ENCODE assay signal across 9 cellular contexts in the genomic region with DNA sequence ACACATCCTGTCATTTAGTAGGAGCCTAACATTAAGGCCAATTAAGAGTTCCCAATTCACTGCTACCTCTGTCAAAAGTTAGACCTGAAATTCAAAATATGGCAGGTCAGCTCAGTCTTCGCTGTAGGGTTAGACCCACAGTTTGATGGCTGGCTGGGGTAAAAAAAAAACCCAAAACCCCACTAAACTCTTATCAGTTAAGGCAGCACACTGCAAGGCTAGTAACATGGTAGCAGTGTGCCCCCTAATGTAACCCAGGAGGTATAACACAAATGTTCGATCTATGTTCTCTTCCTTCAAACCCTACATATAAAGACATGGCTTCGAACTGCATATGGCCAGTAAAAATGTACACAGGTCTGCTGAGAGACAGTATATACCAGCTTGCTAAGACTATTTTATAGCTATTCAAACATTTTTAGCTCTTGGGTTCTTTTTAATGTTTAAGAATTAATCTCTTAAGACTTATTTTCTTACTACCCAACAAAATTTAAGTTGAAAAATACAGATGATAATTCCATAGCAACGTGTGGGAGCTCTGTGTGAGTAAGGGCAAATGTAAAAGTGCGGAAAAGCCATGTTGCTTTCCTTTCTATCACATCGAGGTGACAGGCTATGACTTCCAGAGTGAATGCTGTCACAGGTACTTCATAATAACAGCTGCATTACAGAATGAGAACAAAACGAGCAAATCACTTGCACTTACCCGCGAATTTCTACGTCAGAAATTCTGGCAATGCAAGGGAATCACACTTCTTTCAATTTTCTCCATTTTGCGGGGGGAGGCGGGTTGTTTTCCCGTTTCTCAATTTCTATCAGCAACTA.
DNase-seq lines count a peak whose midpoint lies in the region; ATAC-seq and TF ChIP-seq lines count a peak whose summit lies in the region.
"Had no signal": no experiment of that assay in that cellular context is flagged by ENCODE, and none has a peak within 500 bp of the region (broad histone marks: within the 10 kb centered on the region; RNA-seq: fewer than 3 reads in every experiment).

No MANE protein-coding gene starts in this region.

- ATAC-seq in GM19372 (IDR thresholded peaks at IDR 0.05; ENCODE audit: low read depth, unreplicated experiment): peak; percentile 63
- peak; percentile 70; the same call in 1 of the 2 replicates for ATAC-seq in IMR-90 (ENCODE audit: low read depth)

- H3K4me1 Mint-ChIP-seq in Calu3 (ENCODE audit: low read depth, unreplicated experiment): no peaks in the 10 kb centered on the region

- H3K4me1 ChIP-seq in IMR-90 (ENCODE audit: control insufficient read depth, insufficient read depth, low read length) (no peaks in the 10 kb centered on the region), SK-N-SH (ENCODE audit: control insufficient read depth in 1 of 2, insufficient read depth in 2 of 2, low read depth in 1 of 2, low read length in 1 of 2) (peaks cover 0 to 24% of the 10 kb centered on the region in 2 experiments; a peak in 2 of 4 replicates), uterus (no peaks in the 10 kb centered on the region)

- H3K27me3 ChIP-seq in IMR-90 (ENCODE audit: control insufficient read depth, insufficient read depth, low read length): no peaks in the 10 kb centered on the region
- no peaks in the 10 kb centered on the region for H3K27me3 ChIP-seq in SK-N-SH (ENCODE audit: insufficient read depth)
- H3K27me3 ChIP-seq in uterus: no peaks in the 10 kb centered on the region

- no peaks in the 10 kb centered on the region for H3K36me3 Mint-ChIP-seq in Calu3 (ENCODE audit: insufficient read depth, unreplicated experiment)

- no TSS peak for BruUV-seq in Calu3 (replicated peaks; lab: Mats Ljungman, UMichigan)
- no TSS peak for BruUV-seq in IMR-90 (replicated peaks; lab: Mats Ljungman, UMichigan)

- TF ChIP-seq EP300 in SK-N-SH (IDR thresholded peaks at IDR 0.05; ENCODE audit: borderline replicate concordance in 1 of 2, low read depth in 1 of 2, low read length in 1 of 2): no peak

- H3K23ac ChIP-seq in IMR-90 (ENCODE audit: low read depth, low read length): no peak overlapping the region

- no peak overlapping the region for H2AK5ac ChIP-seq in IMR-90 (ENCODE audit: low read depth, low read length)

- H3K79me1 ChIP-seq in IMR-90 (ENCODE audit: low read depth in 1 of 2, low read length in 2 of 2): no peaks in the 10 kb centered on the region

- no peaks in the 10 kb centered on the region for H3K27me3 Mint-ChIP-seq in Calu3 (ENCODE audit: unreplicated experiment)

- no peaks in the 10 kb centered on the region for H3F3A ChIP-seq in SK-N-SH (replicated peaks; ENCODE audit: insufficient read depth)

- H3K9me2 ChIP-seq in SK-N-SH: no peaks in the 10 kb centered on the region

- POLR2A ChIA-PET in IMR-90 (lab: Charles Lee; ENCODE audit: unreplicated experiment) (no interaction called here), SK-N-SH (lab: Yijun Ruan, JAX) (no interaction called here)

- H2BK120ac ChIP-seq in IMR-90 (ENCODE audit: low read depth, low read length): no peak overlapping the region

- H3K9ac ChIP-seq in IMR-90 (ENCODE audit: low read depth, low read length) (no peak overlapping the region), SK-N-SH (no peak overlapping the region)

- H3K9me3 Mint-ChIP-seq in Calu3 (ENCODE audit: low read depth, unreplicated experiment): no peaks in the 10 kb centered on the region

- H3K4me2 ChIP-seq in IMR-90 (ENCODE audit: low read depth, low read length): no peak overlapping the region
- H3K4me2 ChIP-seq in SK-N-SH: no peak overlapping the region

- H2BK5ac ChIP-seq in IMR-90 (ENCODE audit: low read depth, low read length, poor library complexity, severe bottlenecking): no peak overlapping the region

- in situ Hi-C loops in IMR-90 (cut with MboI; ENCODE audit: low sequenced_read_pairs): loop anchor here (10.0 kb wide), 2 partner anchors 406 to 636 kb away; a partner anchor contains a TSS

- TF ChIP-seq RAD21 in IMR-90 (IDR thresholded peaks at IDR 0.05; ENCODE audit: low read length): peak; percentile 67
- TF ChIP-seq RAD21 in SK-N-SH (IDR thresholded peaks at IDR 0.05; ENCODE audit: low read length): peak; percentile 91

- TF ChIP-seq CTCF in Calu3 (IDR thresholded peaks at IDR 0.05; ENCODE audit: unreplicated experiment): no peak
- peak; percentile 49 for TF ChIP-seq CTCF in IMR-90 (conservative IDR thresholded peaks at IDR 0.05; ENCODE audit: low read depth, low read length)
- peak; percentile 78 for TF ChIP-seq CTCF in SK-N-SH (IDR thresholded peaks at IDR 0.05)
- no peak for TF ChIP-seq CTCF in uterus (IDR thresholded peaks at IDR 0.05)

- 100% methylated on average over 4 of the region's 13 CpGs; no CpG with 5 or more reads in 1 of the 2 experiments for WGBS in IMR-90 (ENCODE audit: extremely low coverage in 2 of 2, insufficient read length in 1 of 2), 2 experiments
- WGBS in SK-N-SH (ENCODE audit: low lambda C conversion rate): 81% methylated on average over 13 of the region's 13 CpGs

- H2BK20ac ChIP-seq in IMR-90 (ENCODE audit: low read depth, low read length): no peak overlapping the region

- H3K79me2 ChIP-seq in SK-N-SH (ENCODE audit: insufficient read depth): no peaks in the 10 kb centered on the region

- no peak overlapping the region for H4K91ac ChIP-seq in IMR-90 (ENCODE audit: insufficient read depth, low read depth, low read length)

- no peak overlapping the region for H3K4me3 ChIP-seq in IMR-90 (ENCODE audit: insufficient read depth, low read depth, low read length)
- H3K4me3 ChIP-seq in SK-N-SH (ENCODE audit: low read depth in 2 of 2, low read length in 1 of 2): no peak overlapping the region
- H3K4me3 ChIP-seq in uterus: no peak overlapping the region

- peaks cover 14% of the 10 kb centered on the region for H3K36me3 ChIP-seq in IMR-90 (ENCODE audit: control insufficient read depth, insufficient read depth, low read length)
- peaks cover 0 to 19% of the 10 kb centered on the region in 2 experiments for H3K36me3 ChIP-seq in SK-N-SH (replicated peaks in 1 of 2; ENCODE audit: control insufficient read depth in 1 of 2, insufficient read depth in 2 of 2, low read length in 1 of 2)
- no peaks in the 10 kb centered on the region for H3K36me3 ChIP-seq in uterus

- no peak overlapping the region for H3K4me3 Mint-ChIP-seq in Calu3 (ENCODE audit: low read depth, unreplicated experiment)

- dilution Hi-C loops in IMR-90 (cut with HindIII; ENCODE audit: low sequenced_read_pairs, unreplicated experiment): no loop called here

- H3K9me3 ChIP-seq in IMR-90 (ENCODE audit: control insufficient read depth, insufficient read depth, low read length) (no peaks in the 10 kb centered on the region), SK-N-SH (no peaks in the 10 kb centered on the region), uterus (no peaks in the 10 kb centered on the region)

- CTCF ChIA-PET in Calu3 (lab: Charles Lee) (interaction anchor here (0.5 to 1.0 kb wide), 2 partner anchors 112 to 412 kb away, joined by 3 to 4 read pairs; no protein-coding TSS in a partner anchor), IMR-90 (lab: Yijun Ruan, JAX) (interaction anchor here (0.5 to 0.6 kb wide), 2 partner anchors 15 to 725 kb away, joined by 3 read pairs; no protein-coding TSS in a partner anchor), SK-N-SH (lab: Yijun Ruan, JAX) (interaction anchor here (0.7 to 3.7 kb wide), 21 partner anchors 8 to 1889 kb away, joined by 3 to 35 read pairs (median 3); a partner anchor contains a TSS)

- peak; percentile 23 for DNase-seq in Calu3
- peak; percentile 47 for DNase-seq in IMR-90
- peak; percentile 71 for DNase-seq in SK-N-SH
- peak; percentile 26 for DNase-seq in iPS-NIHi11 (ENCODE audit: low spot score)
- no peak for DNase-seq in DMS153 treated with DMSO at 0.1 percent for 48 hours (lab: John Stamatoyannopoulos, UW; ENCODE audit: unreplicated experiment)
- no peak for DNase-seq in uterus
- no peak for DNase-seq in NCI-H226
- DNase-seq: left cardiac atrium had no signal

- no peak overlapping the region for H4K8ac ChIP-seq in IMR-90 (ENCODE audit: low read depth in 2 of 2, low read length in 2 of 2)

- TF ChIP-seq POLR2A in IMR-90 (IDR thresholded peaks at IDR 0.05; ENCODE audit: low read depth, low read length): no peak
- no peak for TF ChIP-seq POLR2A in uterus (IDR thresholded peaks at IDR 0.05)

- H2AFZ ChIP-seq in IMR-90 (replicated peaks; ENCODE audit: low read length, poor library complexity): no peak overlapping the region
- H2AFZ ChIP-seq in SK-N-SH (ENCODE audit: low read depth): no peak overlapping the region

- H2AK9ac ChIP-seq in IMR-90 (replicated peaks; ENCODE audit: low read depth, low read length, poor library complexity): no peak overlapping the region

- H3K4ac ChIP-seq in IMR-90 (ENCODE audit: low read depth, low read length): no peak overlapping the region

- no peak overlapping the region for H3K18ac ChIP-seq in IMR-90 (ENCODE audit: low read depth, low read length)

- intact Hi-C loops in Calu3 (cut with micrococcal nuclease; ENCODE audit: unreplicated experiment): loop anchor here (2.0 to 10.0 kb wide), 2 partner anchors 244 to 1136 kb away; no protein-coding TSS in a partner anchor
- intact Hi-C loops in IMR-90 (cut with micrococcal nuclease): no loop called here
- intact Hi-C loops in uterus (cut with DNase I; ENCODE audit: low total_unique reads): no loop called here

- no peak overlapping the region for H2BK15ac ChIP-seq in IMR-90 (ENCODE audit: low read depth, low read length)

- no peak overlapping the region for H3K14ac ChIP-seq in IMR-90 (replicated peaks; ENCODE audit: low read depth, low read length)

- H4K20me1 ChIP-seq in IMR-90 (ENCODE audit: insufficient read depth, low read length) (no peaks in the 10 kb centered on the region), SK-N-SH (ENCODE audit: insufficient read depth) (no peaks in the 10 kb centered on the region)

- H3K56ac ChIP-seq in IMR-90 (ENCODE audit: extremely low read depth, insufficient read depth, low read length): no peak overlapping the region

- H3K9me1 ChIP-seq in IMR-90 (ENCODE audit: insufficient read depth, low read length): no peaks in the 10 kb centered on the region

- H3K27ac Mint-ChIP-seq in Calu3 (ENCODE audit: unreplicated experiment): no peak overlapping the region

- H3K27ac ChIP-seq in IMR-90 (ENCODE audit: insufficient read depth, low read length) (no peak overlapping the region), SK-N-SH (ENCODE audit: low read depth in 2 of 2, low read length in 1 of 2) (peak overlapping the region in 1 of 2 experiments; percentile 67; a peak in 2 of 4 replicates), uterus (no peak overlapping the region)

- no peak overlapping the region for H4K5ac ChIP-seq in IMR-90 (ENCODE audit: low read depth, low read length)

TF ChIP-seq in IMR-90, 13 proteins besides CTCF, POLR2A, EP300 and RAD21:
- no peak for TF ChIP-seq FOS (IDR thresholded peaks at IDR 0.05; ENCODE audit: low read depth, low read length)
- peak; percentile 38; the same call in 1 of the 2 replicates for TF ChIP-seq SMC3 (IDR thresholded peaks at IDR 0.05; ENCODE audit: low read depth, low read length)
- no peak for TF ChIP-seq RFX5 (IDR thresholded peaks at IDR 0.05; ENCODE audit: low read depth, low read length)

Comparison
In these comparisons a context has a peak if more than half of its experiments do, and no peak if none do; other contexts are left out.
1. DNase-seq: peak in Calu3 (single experiment), IMR-90 (single experiment), SK-N-SH (single experiment) and iPS-NIHi11 (single experiment); none in DMS153 treated with DMSO at 0.1 percent for 48 hours (single experiment), uterus (0 of 2) and NCI-H226 (single experiment).
2. CTCF ChIP-seq: peak in IMR-90 (single experiment) and SK-N-SH (single experiment); none in Calu3 (single experiment) and uterus (0 of 4).